9 cellular contexts compared by ENCODE assay signal in the genomic region with DNA sequence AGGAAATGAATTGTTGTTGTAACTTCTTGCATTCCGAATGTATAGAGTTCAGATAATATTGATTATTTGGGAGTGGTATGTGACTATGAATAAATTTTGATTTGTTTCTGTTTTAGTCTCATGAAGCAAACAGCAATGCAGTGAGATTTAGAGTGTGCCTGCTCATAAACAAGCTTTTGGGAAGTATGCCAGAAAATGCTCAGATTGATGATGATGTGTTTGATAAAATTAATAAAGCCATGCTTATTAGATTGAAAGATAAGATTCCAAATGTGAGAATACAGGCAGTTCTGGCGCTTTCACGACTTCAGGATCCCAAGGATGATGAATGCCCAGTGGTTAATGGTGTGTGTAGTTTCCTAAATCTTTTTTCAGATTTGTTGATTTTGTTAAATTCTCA. TPM values are rescaled to one million over a fixed set of nuclear protein-coding genes. Genes with fewer than 3 reads are reported as not detected.
DNase-seq lines count a peak whose midpoint lies in the region; ATAC-seq and TF ChIP-seq lines count a peak whose summit lies in the region.
"Had no signal": no experiment of that assay in that cellular context is flagged by ENCODE, and none has a peak within 500 bp of the region (broad histone marks: within the 10 kb centered on the region; RNA-seq: fewer than 3 reads in every experiment).

No MANE protein-coding gene starts in this region.

- H3K36me3 Mint-ChIP-seq in MCF 10A (ENCODE audit: insufficient read depth, unreplicated experiment): peaks cover 17% of the 10 kb centered on the region

- BruUV-seq in MCF 10A (replicated peaks; lab: Mats Ljungman, UMichigan): no TSS peak

- TF ChIP-seq EP300 in ovary (IDR thresholded peaks at IDR 0.05): no peak

- H3K9me3 ChIP-seq in breast epithelium: no peaks in the 10 kb centered on the region
- H3K9me3 ChIP-seq in ovary: no peaks in the 10 kb centered on the region
- no peaks in the 10 kb centered on the region for H3K9me3 ChIP-seq in adrenal gland (replicated peaks in 1 of 3)

- CTCF ChIA-PET in MCF 10A (lab: Yijun Ruan, JAX): interaction anchor here (0.6 to 1.2 kb wide), 5 partner anchors 9 to 889 kb away, joined by 3 to 7 read pairs (median 3); a partner anchor contains a TSS

- no peak overlapping the region for H3K27ac ChIP-seq in breast epithelium
- no peak overlapping the region for H3K27ac ChIP-seq in ovary
- H3K27ac ChIP-seq in adrenal gland: no peak overlapping the region

- no peak for ATAC-seq in stimulated activated naive CD8-positive, alpha-beta T cell treated with anti-CD3 and anti-CD28 coated beads, Interleukin-15, amount 100 ng/mL, for 72 hours
- ATAC-seq in left lobe of liver: no peak

- H3K4me3 ChIP-seq in breast epithelium (no peak overlapping the region), ovary (no peak overlapping the region), adrenal gland (no peak overlapping the region)

- H3K27me3 Mint-ChIP-seq in MCF 10A (ENCODE audit: insufficient read depth, unreplicated experiment): no peaks in the 10 kb centered on the region
- H3K27me3 Mint-ChIP-seq in stimulated activated naive CD8-positive, alpha-beta T cell treated with anti-CD3 and anti-CD28 coated beads, Interleukin-15, amount 100 ng/mL, for 72 hours: no peaks in the 10 kb centered on the region

- H3K27me3 ChIP-seq in breast epithelium: no peaks in the 10 kb centered on the region
- no peaks in the 10 kb centered on the region for H3K27me3 ChIP-seq in ovary
- no peaks in the 10 kb centered on the region for H3K27me3 ChIP-seq in adrenal gland

- H3K4me1 ChIP-seq in breast epithelium (peaks cover 0 to 3% of the 10 kb centered on the region in 2 donors), ovary (ENCODE audit: insufficient read depth) (peaks cover under 1% of the 10 kb centered on the region), adrenal gland (replicated peaks in 1 of 2) (peaks cover 23 to 26% of the 10 kb centered on the region in 2 donors)

- peak; percentile 16 for DNase-seq in MCF 10A (ENCODE audit: unreplicated experiment)
- no peak for DNase-seq in breast epithelium (ENCODE audit: low spot score in 2 of 2)
- peak; percentile 39 for DNase-seq in RKO (ENCODE audit: low spot score)
- peak; percentile 7 to 16 for DNase-seq in erythroblast (lab: John Stamatoyannopoulos, UW)
- DNase-seq in stimulated activated naive CD8-positive, alpha-beta T cell treated with anti-CD3 and anti-CD28 coated beads, Interleukin-15, amount 100 ng/mL, for 72 hours: no peak
- no peak for DNase-seq in ovary
- DNase-seq in left lobe of liver (ENCODE audit: low spot score): no peak
- no peak for DNase-seq in adrenal gland
- DNase-seq: NCI-H446 treated with DMSO at 0.1 percent for 48 hours had no signal

- POLR2A ChIA-PET in MCF 10A (lab: Yijun Ruan, JAX): interaction anchor here (0.7 to 8.0 kb wide), 5 partner anchors 10 to 210 kb away, joined by 3 to 64 read pairs (median 9); a partner anchor contains a TSS

- H3K4me1 Mint-ChIP-seq in MCF 10A (ENCODE audit: insufficient read depth, unreplicated experiment): peaks cover 27% of the 10 kb centered on the region
- H3K4me1 Mint-ChIP-seq in stimulated activated naive CD8-positive, alpha-beta T cell treated with anti-CD3 and anti-CD28 coated beads, Interleukin-15, amount 100 ng/mL, for 72 hours: peaks cover 33% of the 10 kb centered on the region

- TF ChIP-seq POLR2A in breast epithelium (IDR thresholded peaks at IDR 0.05): no peak
- no peak for TF ChIP-seq POLR2A in erythroblast (IDR thresholded peaks at IDR 0.05; ENCODE audit: low read length)
- TF ChIP-seq POLR2A in ovary (IDR thresholded peaks at IDR 0.05): no peak
- no peak for TF ChIP-seq POLR2A in adrenal gland (IDR thresholded peaks at IDR 0.05)

- no peaks in the 10 kb centered on the region for H3K9me3 Mint-ChIP-seq in MCF 10A (ENCODE audit: unreplicated experiment)
- H3K9me3 Mint-ChIP-seq in stimulated activated naive CD8-positive, alpha-beta T cell treated with anti-CD3 and anti-CD28 coated beads, Interleukin-15, amount 100 ng/mL, for 72 hours: no peaks in the 10 kb centered on the region

- intact Hi-C loops in MCF 10A (cut with micrococcal nuclease): no loop called here
- intact Hi-C loops in breast epithelium (cut with DNase I; ENCODE audit: low total_unique reads): loop anchor here (5.0 to 10.0 kb wide), 2 partner anchors 1708 to 1910 kb away; no protein-coding TSS in a partner anchor
- intact Hi-C loops in ovary (cut with DNase I): loop anchor here in 2 of 4 donors (10.0 kb wide), 2 partner anchors 772 to 782 kb away; no protein-coding TSS in a partner anchor
- intact Hi-C loops in adrenal gland (cut with DNase I): loop anchor here in 1 of 2 donors (10.0 kb wide), 1 partner anchor 212 kb away; a partner anchor contains a TSS

- 73 to 81% (median 80%) methylated on average over 3 of the region's 3 CpGs for WGBS in ovary, 3 donors
- 58 to 72% (median 62%) methylated on average over 3 of the region's 3 CpGs for WGBS in adrenal gland, 4 donors

- H3K27ac Mint-ChIP-seq in MCF 10A (ENCODE audit: low read depth, unreplicated experiment): peak overlapping the region; percentile 98
- H3K27ac Mint-ChIP-seq in stimulated activated naive CD8-positive, alpha-beta T cell treated with anti-CD3 and anti-CD28 coated beads, Interleukin-15, amount 100 ng/mL, for 72 hours: no peak overlapping the region

- H3K4me3 Mint-ChIP-seq in MCF 10A (ENCODE audit: unreplicated experiment): peak overlapping the region; percentile 89
- H3K4me3 Mint-ChIP-seq in stimulated activated naive CD8-positive, alpha-beta T cell treated with anti-CD3 and anti-CD28 coated beads, Interleukin-15, amount 100 ng/mL, for 72 hours: peak overlapping the region; percentile 8 to 94

- TF ChIP-seq CTCF in MCF 10A (IDR thresholded peaks at IDR 0.05; ENCODE audit: unreplicated experiment) (no peak), breast epithelium (IDR thresholded peaks at IDR 0.05) (no peak), ovary (IDR thresholded peaks at IDR 0.05) (no peak), adrenal gland (IDR thresholded peaks at IDR 0.05) (no peak)

- H3K36me3 ChIP-seq in breast epithelium (no peaks in the 10 kb centered on the region), ovary (no peaks in the 10 kb centered on the region), adrenal gland (replicated peaks in 1 of 2) (no peaks in the 10 kb centered on the region)

RNA-seq across cellular contexts. Expression of a gene that starts 2.0 kb away (rescaled TPM):
- total RNA-seq in MCF 10A (2022) (23.2 and 38.6 TPM in 2 replicates), breast epithelium (under 1 TPM; 0.33 to 0.96 (median 0.59) TPM), ovary (1 to 10 TPM in 1 of 7 donors, under 1 TPM in 4, not detected in 2; 0.25 to 1.9 (median 0.48) TPM), left lobe of liver (0.38 TPM), adrenal gland (1 to 10 TPM in 2 of 8 donors, under 1 TPM in 6; 0.17 to 1.6 (median 0.74) TPM)
- polyA plus RNA-seq in ovary (1 to 10 TPM in 1 of 2 donors, under 1 TPM in 1; 0.48 to 1.3 TPM), adrenal gland (1 to 10 TPM in 1 of 3 donors, under 1 TPM in 2; 0.24 to 1.3 (median 0.37) TPM)

RNA-seq across cellular contexts. Expression of a gene that starts 2.2 kb away (rescaled TPM):
- total RNA-seq in MCF 10A (2022) (38.0 and 41.4 TPM in 2 replicates), breast epithelium (10 to 100 TPM; 28.0 to 41.3 (median 28.2) TPM), ovary (10 to 100 TPM; 31.4 to 65.0 (median 56.9) TPM), left lobe of liver (4.3 TPM), adrenal gland (10 to 100 TPM; 14.4 to 43.1 (median 23.9) TPM)
- polyA plus RNA-seq in ovary (10 to 100 TPM; 25.8 to 32.5 TPM), adrenal gland (10 to 100 TPM in 1 of 3 donors, 1 to 10 TPM in 2; 6.9 to 15.1 (median 9.4) TPM)

RNA-seq across cellular contexts. Expression of a gene that starts 31.4 kb away (rescaled TPM):
- total RNA-seq in MCF 10A (2022): not detected in 2 replicates
- total RNA-seq in breast epithelium: under 1 TPM in 2 of 3 donors, not detected in 1; 0.33 to 0.59 TPM
- under 1 TPM in 2 of 7 donors, not detected in 5; 0.03 to 0.05 TPM for total RNA-seq in ovary
- polyA plus RNA-seq in ovary: under 1 TPM; 0.03 to 0.17 TPM
- total RNA-seq in left lobe of liver: not detected
- under 1 TPM in 3 of 8 donors, not detected in 5; under 0.01 to 0.17 (median 0.11) TPM for total RNA-seq in adrenal gland
- under 1 TPM; 0.03 to 0.08 (median 0.04) TPM for polyA plus RNA-seq in adrenal gland

Comparison
In these comparisons a context has a peak if more than half of its experiments do, and no peak if none do; other contexts are left out.
1. DNase-seq: peak in MCF 10A (single experiment), RKO (single experiment) and erythroblast (2 of 2); none in breast epithelium (0 of 2), stimulated activated naive CD8-positive, alpha-beta T cell treated with anti-CD3 and anti-CD28 coated beads, Interleukin-15, amount 100 ng/mL, for 72 hours (0 of 2), ovary (0 of 5), left lobe of liver (single experiment) and adrenal gland (0 of 7).